Comparison of ENCODE assay signal across 37 cellular contexts in the genomic region with DNA sequence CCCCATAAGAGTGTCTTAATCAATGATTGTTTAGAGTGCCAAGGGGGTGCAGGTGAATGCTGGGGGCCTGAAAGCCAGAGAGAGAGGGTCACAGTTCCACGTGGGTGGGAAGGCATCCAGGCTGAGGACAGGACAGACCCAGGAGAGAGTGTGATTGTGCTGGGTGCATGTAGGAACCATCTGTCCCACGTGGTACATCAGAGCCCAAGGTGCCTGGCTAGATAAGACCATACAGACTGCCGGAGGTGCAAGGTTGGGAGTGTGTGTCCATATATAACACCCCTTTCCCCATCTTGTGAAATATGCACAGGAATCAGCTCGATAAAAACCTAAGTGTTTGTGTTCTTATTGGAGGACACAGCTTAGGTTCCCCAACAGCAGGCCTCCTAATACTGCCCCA.
"Had no signal": no experiment of that assay in that cellular context is flagged by ENCODE, and none has a peak within 500 bp of the region (broad histone marks: within the 10 kb centered on the region; RNA-seq: fewer than 3 reads in every experiment).

No MANE protein-coding gene starts in this region.

- H3K36me3 ChIP-seq: brain microvascular endothelial cell, cardiac muscle cell, WERI-Rb-1 had no signal

- H3K27ac ChIP-seq: brain microvascular endothelial cell, cardiac muscle cell, PC-9, RWPE1, WERI-Rb-1 had no signal

- H3K36me3 Mint-ChIP-seq: activated CD8-positive, alpha-beta memory T cell treated with anti-CD3 and anti-CD28 coated beads, Interleukin-2, amount 10 ng/mL, durations not matched to agents 7 days and 5 days; activated naive CD8-positive, alpha-beta T cell treated with anti-CD3 and anti-CD28 coated beads for 36 hours had no signal

- H3K4me3 Mint-ChIP-seq: activated CD4-positive, alpha-beta memory T cell treated with anti-CD3 and anti-CD28 coated beads, Interleukin-2, amount 10 ng/mL, durations not matched to agents 7 days and 5 days; activated CD8-positive, alpha-beta memory T cell treated with anti-CD3 and anti-CD28 coated beads, Interleukin-2, amount 10 ng/mL, durations not matched to agents 7 days and 5 days; activated naive CD8-positive, alpha-beta T cell treated with anti-CD3 and anti-CD28 coated beads for 36 hours; activated T-helper 17 cell treated with anti-CD3 and anti-CD28 coated beads, Interleukin-2, amount 50 U/mL, for 72 hours; central memory CD8-positive, alpha-beta T cell had no signal

- H3K4me1 Mint-ChIP-seq: activated CD4-positive, alpha-beta memory T cell treated with anti-CD3 and anti-CD28 coated beads, Interleukin-2, amount 10 ng/mL, durations not matched to agents 7 days and 5 days; activated CD8-positive, alpha-beta memory T cell treated with anti-CD3 and anti-CD28 coated beads, Interleukin-2, amount 10 ng/mL, durations not matched to agents 7 days and 5 days; activated naive CD8-positive, alpha-beta T cell treated with anti-CD3 and anti-CD28 coated beads for 36 hours; activated T-helper 17 cell treated with anti-CD3 and anti-CD28 coated beads, Interleukin-2, amount 50 U/mL, for 72 hours; central memory CD8-positive, alpha-beta T cell had no signal

- H3K4me2 ChIP-seq: PC-9 had no signal

- H3K27ac Mint-ChIP-seq: activated CD4-positive, alpha-beta memory T cell treated with anti-CD3 and anti-CD28 coated beads, Interleukin-2, amount 10 ng/mL, durations not matched to agents 7 days and 5 days; activated CD8-positive, alpha-beta memory T cell treated with anti-CD3 and anti-CD28 coated beads, Interleukin-2, amount 10 ng/mL, durations not matched to agents 7 days and 5 days; activated naive CD8-positive, alpha-beta T cell treated with anti-CD3 and anti-CD28 coated beads for 36 hours; activated T-helper 17 cell treated with anti-CD3 and anti-CD28 coated beads, Interleukin-2, amount 50 U/mL, for 72 hours had no signal

- DNase-seq: activated CD4-positive, alpha-beta memory T cell treated with anti-CD3 and anti-CD28 coated beads, Interleukin-2, amount 10 ng/mL, durations not matched to agents 7 days and 5 days; activated CD4-positive, alpha-beta T cell treated with anti-CD3 and anti-CD28 coated beads for 1 hour; activated CD4-positive, alpha-beta T cell treated with anti-CD3 and anti-CD28 coated beads for 48 hours; activated CD4-positive, CD25-positive, alpha-beta regulatory T cell; activated CD8-positive, alpha-beta memory T cell treated with anti-CD3 and anti-CD28 coated beads for 24 hours; activated CD8-positive, alpha-beta memory T cell treated with anti-CD3 and anti-CD28 coated beads, Interleukin-2, amount 10 ng/mL, durations not matched to agents 7 days and 5 days; activated CD8-positive, alpha-beta memory T cell treated with anti-CD3 and anti-CD28 coated beads, Interleukin-2, amount 50 U/mL, for 48 hours; activated effector memory CD4-positive, alpha-beta T cell treated with anti-CD3 and anti-CD28 coated beads, Interleukin-2, amount 50 U/mL, for 16 hours; activated naive CD4-positive, alpha-beta T cell; activated naive CD4-positive, alpha-beta T cell treated with anti-CD3 and anti-CD28 coated beads, Interleukin-2, amount 50 U/mL, for 16 hours; activated naive CD8-positive, alpha-beta T cell treated with anti-CD3 and anti-CD28 coated beads for 36 hours; activated T-cell treated with anti-CD3 and anti-CD28 coated beads, Interleukin-2, amount 50 U/mL, for 48 hours; amniotic stem cell; aorta; brain microvascular endothelial cell; MM.1S; MV-4-11; NCI-H1092; NCI-H1436 treated with DMSO at 0.1 percent for 48 hours; NCI-H1694 treated with DMSO at 0.1 percent for 48 hours; NCI-H2029; NCI-H345; NCI-H524 treated with DMSO at 0.1 percent for 48 hours; PC-9; SIG-M5; SW 1271; T-helper 1 cell; T-helper 2 cell; T-helper 9 cell; WERI-Rb-1 had no signal

- FAIRE-seq: RCC 7860 had no signal

- ATAC-seq: activated CD8-positive, alpha-beta memory T cell treated with anti-CD3 and anti-CD28 coated beads, Interleukin-2, amount 10 ng/mL, durations not matched to agents 7 days and 5 days; activated T-helper 17 cell treated with anti-CD3 and anti-CD28 coated beads, Interleukin-2, amount 50 U/mL, for 72 hours; Right ventricle myocardium inferior; SK-N-SH treated with all-trans-retinoic acid at 6 μM for 48 hours had no signal

- H3K27me3 ChIP-seq: brain microvascular endothelial cell, cardiac muscle cell had no signal

- H3K9me3 Mint-ChIP-seq: activated CD4-positive, alpha-beta memory T cell treated with anti-CD3 and anti-CD28 coated beads, Interleukin-2, amount 10 ng/mL, durations not matched to agents 7 days and 5 days; central memory CD8-positive, alpha-beta T cell had no signal

- H2AFZ ChIP-seq: PC-9 had no signal

- H3K27me3 Mint-ChIP-seq: activated CD4-positive, alpha-beta memory T cell treated with anti-CD3 and anti-CD28 coated beads, Interleukin-2, amount 10 ng/mL, durations not matched to agents 7 days and 5 days; activated naive CD8-positive, alpha-beta T cell treated with anti-CD3 and anti-CD28 coated beads for 36 hours had no signal

- H3K4me3 ChIP-seq: cardiac muscle cell, PC-9 had no signal
